In genomic region chr4:154444958-154445357, GRCh38 we compare ENCODE assay signal across 1 cellular context.
TF ChIP-seq lines count a peak whose summit lies in the region.

No MANE protein-coding gene starts in this region.

TF ChIP-seq in K562, 482 proteins besides CTCF, POLR2A, EP300 and RAD21 (continued from another document and continues in another):
- TF ChIP-seq TCF15 (CRISPR knock-in tag; IDR thresholded peaks at IDR 0.05) (no peak), STAT6 (CRISPR knock-in tag; IDR thresholded peaks at IDR 0.05) (no peak), NELFE (IDR thresholded peaks at IDR 0.05; ENCODE audit: insufficient read depth, insufficient read length) (no peak), TEAD2 (tag; IDR thresholded peaks at IDR 0.05) (no peak), NFIC (IDR thresholded peaks at IDR 0.05) (0 out of 2 replicates have a peak, but pooled peaks have one; percentile 54), CREB3L1 (IDR thresholded peaks at IDR 0.05; ENCODE audit: borderline replicate concordance, low read depth) (peak; percentile 76; the same call in 1 of the 2 replicates), RERE (CRISPR knock-in tag; IDR thresholded peaks at IDR 0.05; ENCODE audit: borderline replicate concordance) (no peak), ETV6 (IDR thresholded peaks at IDR 0.05; ENCODE audit: borderline replicate concordance in 1 of 2, low read depth in 2 of 2, low read length in 1 of 2) (no peak), ETV6 (CRISPR knock-in tag; IDR thresholded peaks at IDR 0.05; ENCODE audit: borderline replicate concordance) (no peak), TCF7 (IDR thresholded peaks at IDR 0.05; ENCODE audit: borderline replicate concordance) (no peak), ZNF696 (CRISPR knock-in tag; conservative IDR thresholded peaks at IDR 0.05) (no peak), NONO (IDR thresholded peaks at IDR 0.05; ENCODE audit: low read depth in 2 of 2, low read length in 1 of 2) (no peak), BRF1 (IDR thresholded peaks at IDR 0.05; ENCODE audit: borderline replicate concordance, extremely low read depth, insufficient read length) (no peak), MGA (IDR thresholded peaks at IDR 0.05) (no peak), EGR1 (conservative IDR thresholded peaks at IDR 0.05) (no peak), BDP1 (IDR thresholded peaks at IDR 0.05; ENCODE audit: insufficient read depth, insufficient read length) (no peak), ZBTB7A (IDR thresholded peaks at IDR 0.05; ENCODE audit: borderline replicate concordance, control insufficient read depth, low read depth, low read length) (no peak), U2AF2 (optimal IDR thresholded peaks at IDR 0.05; ENCODE audit: low read depth, low read length) (no peak), SIN3B (IDR thresholded peaks at IDR 0.05; ENCODE audit: low read depth) (no peak), NBN (IDR thresholded peaks at IDR 0.05; ENCODE audit: low read depth) (no peak), MLX (CRISPR knock-in tag; conservative IDR thresholded peaks at IDR 0.05) (no peak), RBM14 (IDR thresholded peaks at IDR 0.05; ENCODE audit: borderline replicate concordance, insufficient read depth, low read depth, low read length) (no peak), ZNF551 (CRISPR knock-in tag; IDR thresholded peaks at IDR 0.05) (no peak), ETS2 (tag; IDR thresholded peaks at IDR 0.05; ENCODE audit: borderline replicate concordance, poor library complexity, severe bottlenecking) (no peak), PHTF2 (CRISPR knock-in tag; IDR thresholded peaks at IDR 0.05) (no peak), ZNF668 (CRISPR knock-in tag; IDR thresholded peaks at IDR 0.05) (no peak), TAF15 (IDR thresholded peaks at IDR 0.05; ENCODE audit: low read depth, low read length) (no peak), EZH2 (IDR thresholded peaks at IDR 0.05; ENCODE audit: borderline replicate concordance, low read depth, low read length) (no peak), ZNF354B (CRISPR knock-in tag; IDR thresholded peaks at IDR 0.05) (no peak), THAP12 (CRISPR knock-in tag; IDR thresholded peaks at IDR 0.05) (no peak)
